ENCODE assay signal across 1 cellular context in genomic region chr4:146522098-146522861, GRCh38.
TF ChIP-seq lines count a peak whose summit lies in the region.

No MANE protein-coding gene starts in this region.

TF ChIP-seq in HEK293, 187 proteins besides CTCF, POLR2A, EP300 and RAD21 (continued from another document and continues in another):
- TF ChIP-seq ZBTB26 (tag by site-specific recombination; optimal IDR thresholded peaks at IDR 0.05) (peak; percentile 59), ZNF112 (tag by site-specific recombination; IDR thresholded peaks at IDR 0.05) (no peak), ZFP41 (tag by site-specific recombination; IDR thresholded peaks at IDR 0.05; ENCODE audit: borderline replicate concordance) (no peak), ZBTB6 (tag by site-specific recombination; IDR thresholded peaks at IDR 0.05) (no peak), ZNF155 (tag by site-specific recombination; IDR thresholded peaks at IDR 0.05) (no peak), ZNF596 (tag by site-specific recombination; IDR thresholded peaks at IDR 0.05) (no peak), ZNF266 (tag by site-specific recombination; IDR thresholded peaks at IDR 0.05; ENCODE audit: low read depth) (no peak), ZNF433 (tag by site-specific recombination; IDR thresholded peaks at IDR 0.05; ENCODE audit: low read depth) (no peak), ZNF423 (tag by site-specific recombination; IDR thresholded peaks at IDR 0.05) (no peak), GLIS2 (tag by site-specific recombination; IDR thresholded peaks at IDR 0.05) (peak; percentile 74), MYNN (tag by site-specific recombination; IDR thresholded peaks at IDR 0.05; ENCODE audit: borderline replicate concordance) (no peak), GLI2 (tag by site-specific recombination; IDR thresholded peaks at IDR 0.05; ENCODE audit: borderline replicate concordance, low read depth) (no peak), PATZ1 (tag by site-specific recombination; IDR thresholded peaks at IDR 0.05) (peak; percentile 15; the same call in 1 of the 2 replicates), KLF10 (tag by site-specific recombination; IDR thresholded peaks at IDR 0.05) (no peak), YY1 (tag by site-specific recombination; IDR thresholded peaks at IDR 0.05) (no peak), ZNF274 (IDR thresholded peaks at IDR 0.05; ENCODE audit: low read length) (no peak), ZNF274 (tag by site-specific recombination; IDR thresholded peaks at IDR 0.05; ENCODE audit: borderline replicate concordance) (no peak), HOXC10 (CRISPR knock-in tag; IDR thresholded peaks at IDR 0.05) (no peak), ZNF600 (tag by site-specific recombination; IDR thresholded peaks at IDR 0.05) (peak; percentile 81), ZNF394 (tag by site-specific recombination; IDR thresholded peaks at IDR 0.05; ENCODE audit: borderline replicate concordance) (no peak), REPIN1 (tag by site-specific recombination; IDR thresholded peaks at IDR 0.05; ENCODE audit: low read depth) (no peak), ZNF626 (tag by site-specific recombination; IDR thresholded peaks at IDR 0.05) (no peak), ZNF513 (tag by site-specific recombination; IDR thresholded peaks at IDR 0.05) (no peak), ELK4 (IDR thresholded peaks at IDR 0.05; ENCODE audit: borderline replicate concordance, low read depth, low read length) (no peak), YY2 (tag by site-specific recombination; IDR thresholded peaks at IDR 0.05) (no peak), ZNF501 (tag by site-specific recombination; IDR thresholded peaks at IDR 0.05) (0 out of 2 replicates have a peak, but pooled peaks have one; percentile 17), ZNF561 (tag by site-specific recombination; IDR thresholded peaks at IDR 0.05; ENCODE audit: borderline replicate concordance) (no peak), ZBTB10 (tag by site-specific recombination; IDR thresholded peaks at IDR 0.05) (no peak), ZNF701 (tag by site-specific recombination; IDR thresholded peaks at IDR 0.05) (no peak), ZNF121 (tag by site-specific recombination; IDR thresholded peaks at IDR 0.05) (no peak), ZSCAN5A (tag by site-specific recombination; IDR thresholded peaks at IDR 0.05) (no peak), TSHZ1 (tag by site-specific recombination; IDR thresholded peaks at IDR 0.05; ENCODE audit: borderline replicate concordance) (no peak), ZNF629 (tag by site-specific recombination; IDR thresholded peaks at IDR 0.05) (peak; percentile 47), ZNF362 (tag by site-specific recombination; IDR thresholded peaks at IDR 0.05) (no peak), ZBTB48 (tag by site-specific recombination; IDR thresholded peaks at IDR 0.05) (no peak), ZNF426 (tag by site-specific recombination; IDR thresholded peaks at IDR 0.05) (no peak), GLI4 (tag by site-specific recombination; IDR thresholded peaks at IDR 0.05) (no peak), SP7 (tag by site-specific recombination; IDR thresholded peaks at IDR 0.05) (no peak), ZBTB20 (tag by site-specific recombination; IDR thresholded peaks at IDR 0.05) (peak; percentile 41; the same call in 1 of the 2 replicates), ZNF792 (tag by site-specific recombination; IDR thresholded peaks at IDR 0.05) (no peak), ZNF548 (tag by site-specific recombination; IDR thresholded peaks at IDR 0.05) (no peak), SP2 (tag by site-specific recombination; IDR thresholded peaks at IDR 0.05) (peak; percentile 32; the same call in 1 of the 2 replicates), ZSCAN4 (tag by site-specific recombination; IDR thresholded peaks at IDR 0.05) (no peak), ZNF214 (tag by site-specific recombination; IDR thresholded peaks at IDR 0.05; ENCODE audit: borderline replicate concordance) (no peak)
